ENCODE assay signal across 32 cellular contexts in the genomic region with DNA sequence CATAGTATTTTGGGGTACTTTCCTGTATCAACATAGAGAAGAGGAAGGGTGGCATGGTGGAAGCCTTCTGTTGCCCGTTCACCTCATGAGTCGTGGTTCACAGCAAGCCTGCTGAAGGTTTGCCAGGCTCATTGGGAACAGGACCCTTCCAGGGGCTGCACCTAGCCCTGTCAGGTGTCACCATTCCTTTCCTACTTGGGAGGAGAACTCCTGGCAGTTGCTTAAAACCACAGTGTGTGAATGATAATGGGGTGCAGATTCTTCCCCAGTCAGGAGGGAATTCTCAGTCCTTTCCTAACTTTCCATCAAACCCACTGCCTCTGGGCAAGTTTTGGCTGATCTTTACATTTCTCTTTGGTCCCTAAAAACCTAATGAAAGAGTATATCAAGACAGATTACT.
"Had no signal": no experiment of that assay in that cellular context is flagged by ENCODE, and none has a peak within 500 bp of the region (broad histone marks: within the 10 kb centered on the region; RNA-seq: fewer than 3 reads in every experiment).

No MANE protein-coding gene starts in this region.

- ATAC-seq: heart left ventricle; left colon; left lung; lower lobe of right lung; naive thymus-derived CD8-positive, alpha-beta T cell; sciatic nerve; upper lobe of right lung had no signal

- DNase-seq: heart left ventricle; hypothalamus; immature natural killer cell; kidney; left colon; left lung; lower lobe of right lung; mammary epithelial cell; mesenchymal stem cell; naive thymus-derived CD8-positive, alpha-beta T cell; occipital lobe; stimulated activated CD4-positive, alpha-beta T cell treated with anti-CD3 and anti-CD28 coated beads, Interleukin-12 subunit alpha, Interleukin-12 subunit beta, amount 100 ng/mL, for 4 hours; stimulated activated CD4-positive, alpha-beta T cell treated with anti-CD3 and anti-CD28 coated beads, Interleukin-15, amount 100 ng/mL, for 24 hours; stimulated activated CD4-positive, alpha-beta T cell treated with anti-CD3 and anti-CD28 coated beads, Interleukin-2, amount 100 ng/mL, for 24 hours; stimulated activated CD4-positive, alpha-beta T cell treated with anti-CD3 and anti-CD28 coated beads, Interleukin-4, amount 100 ng/mL, for 1 hour; stimulated activated naive CD4-positive, alpha-beta T cell; tibial artery; trophoblast cell; upper lobe of right lung had no signal

- FAIRE-seq: islet of Langerhans, kidney, urothelium cell line had no signal

- H3K4me3 ChIP-seq: heart left ventricle, left lung, lower lobe of right lung, right atrium auricular region, skin epidermis, suprapubic skin, thoracic aorta, tibial artery, upper lobe of right lung had no signal

- H3K27ac ChIP-seq: heart left ventricle, left lung, lower lobe of right lung, neutrophil, parathyroid adenoma, right atrium auricular region, skin epidermis, suprapubic skin, thoracic aorta, tibial artery, upper lobe of right lung had no signal

- H3K9me3 ChIP-seq: lower lobe of right lung, neutrophil, right atrium auricular region, thoracic aorta, tibial artery, upper lobe of right lung had no signal

- H3K36me3 ChIP-seq: heart left ventricle, left lung, lower lobe of right lung, neutrophil, right atrium auricular region, suprapubic skin, thoracic aorta, tibial artery, upper lobe of right lung had no signal

- H3K4me1 ChIP-seq: heart left ventricle, left lung, lower lobe of right lung, parathyroid adenoma, right atrium auricular region, suprapubic skin, tibial artery, upper lobe of right lung had no signal

- H3K9ac ChIP-seq: parathyroid adenoma had no signal

- H3K36me3 Mint-ChIP-seq: naive thymus-derived CD8-positive, alpha-beta T cell had no signal

- H2AFZ ChIP-seq: parathyroid adenoma had no signal

- H3K27me3 Mint-ChIP-seq: naive thymus-derived CD8-positive, alpha-beta T cell; progenitor cell of endocrine pancreas; stimulated activated naive CD8-positive, alpha-beta T cell treated with anti-CD3 and anti-CD28 coated beads, Interleukin-15, Interleukin-2, amounts not matched to agents 100 ng/mL and 50 ng/mL, for 24 hours had no signal

- H3K4me1 Mint-ChIP-seq: immature natural killer cell; naive thymus-derived CD8-positive, alpha-beta T cell; nephron; neural crest cell had no signal

- H3K27ac Mint-ChIP-seq: immature natural killer cell; naive thymus-derived CD8-positive, alpha-beta T cell; nephron; progenitor cell of endocrine pancreas; stimulated activated naive CD8-positive, alpha-beta T cell treated with anti-CD3 and anti-CD28 coated beads, Interleukin-15, Interleukin-2, amounts not matched to agents 100 ng/mL and 50 ng/mL, for 24 hours had no signal

- H3K27me3 ChIP-seq: heart left ventricle, left lung, neutrophil, right atrium auricular region, suprapubic skin, tibial artery, upper lobe of right lung had no signal

- H3K79me2 ChIP-seq: parathyroid adenoma had no signal

- H3K4me3 Mint-ChIP-seq: immature natural killer cell; naive thymus-derived CD8-positive, alpha-beta T cell; nephron; neural crest cell; stimulated activated naive CD8-positive, alpha-beta T cell treated with anti-CD3 and anti-CD28 coated beads, Interleukin-15, Interleukin-2, amounts not matched to agents 100 ng/mL and 50 ng/mL, for 24 hours had no signal
